Comparison of ENCODE assay signal across 26 cellular contexts in the genomic region with DNA sequence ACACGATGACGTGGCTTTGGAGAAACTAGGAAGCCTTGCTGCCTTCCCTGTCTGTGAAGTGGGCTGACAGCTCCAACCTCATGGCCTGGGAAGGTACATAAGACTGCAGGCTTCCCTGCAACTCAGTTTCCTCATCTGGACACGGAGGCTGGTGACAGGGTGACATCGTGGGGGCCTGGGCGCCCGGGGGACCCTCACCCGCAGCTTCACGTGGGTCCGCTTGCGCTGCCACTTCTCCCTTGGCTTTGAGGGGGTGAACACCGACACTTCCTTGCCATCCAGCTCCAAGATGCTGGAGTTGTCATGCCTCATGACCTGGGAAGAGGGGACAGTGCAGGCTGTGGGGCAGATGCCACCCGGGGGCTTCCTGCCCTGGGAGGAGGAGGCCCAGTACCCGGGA. TPM values are rescaled to one million over a fixed set of nuclear protein-coding genes. Genes with fewer than 3 reads are reported as not detected.
DNase-seq lines count a peak whose midpoint lies in the region; ATAC-seq, FAIRE-seq and TF ChIP-seq lines count a peak whose summit lies in the region.
"Had no signal": no experiment of that assay in that cellular context is flagged by ENCODE, and none has a peak within 500 bp of the region (broad histone marks: within the 10 kb centered on the region; RNA-seq: fewer than 3 reads in every experiment).

No MANE protein-coding gene starts in this region.

- H3K36me3 Mint-ChIP-seq in dendritic cell treated with granulocyte-macrophage colony-stimulating factor and Interleukin-4, amounts not matched to agents 40 ng/mL and 50 ng/mL, for 4 days (ENCODE audit: low read depth), result peaks cover 12% of the 10 kb centered on the region
- H3K36me3 Mint-ChIP-seq in activated naive CD8-positive, alpha-beta T cell treated with anti-CD3 and anti-CD28 coated beads, Interleukin-2, amount 50 U/mL, for 24 hours (ENCODE audit: low read depth), result no peaks in the 10 kb centered on the region
- H3K36me3 Mint-ChIP-seq in CD4-positive, alpha-beta T cell (ENCODE audit: low read depth), result peaks cover 40% of the 10 kb centered on the region

- peaks cover 3% of the 10 kb centered on the region for H3K79me1 ChIP-seq in neuronal stem cell (ENCODE audit: low read depth, low read length)

- intact Hi-C loops in dendritic cell treated with granulocyte-macrophage colony-stimulating factor and Interleukin-4, amounts not matched to agents 40 ng/mL and 50 ng/mL, for 4 days (cut with micrococcal nuclease), result no loop called here
- intact Hi-C loops in kidney (cut with DNase I), result no loop called here
- intact Hi-C loops in CD4-positive, alpha-beta T cell (cut with DNase I, micrococcal nuclease), result no loop called here

- H3K4ac ChIP-seq in neuronal stem cell (ENCODE audit: low read length), result no peak overlapping the region

- H2BK5ac ChIP-seq in neuronal stem cell (ENCODE audit: low read length), result no peak overlapping the region

- H2AFZ ChIP-seq in neuronal stem cell (ENCODE audit: low read length), result no peak overlapping the region

- H3K4me1 ChIP-seq in kidney (ENCODE audit: control insufficient read depth in 1 of 2, insufficient read depth in 1 of 2, low read depth in 1 of 2, low read length in 2 of 2), result peaks cover 0 to 22% of the 10 kb centered on the region in 2 donors
- peaks cover 0 to 23% of the 10 kb centered on the region in 2 donors for H3K4me1 ChIP-seq in neuronal stem cell (ENCODE audit: control insufficient read depth in 2 of 2, insufficient read depth in 1 of 2, low read depth in 1 of 2, low read length in 2 of 2)

- peak overlapping the region; percentile 44 for H3K27ac Mint-ChIP-seq in dendritic cell treated with granulocyte-macrophage colony-stimulating factor and Interleukin-4, amounts not matched to agents 40 ng/mL and 50 ng/mL, for 4 days
- no peak overlapping the region for H3K27ac Mint-ChIP-seq in activated naive CD8-positive, alpha-beta T cell treated with anti-CD3 and anti-CD28 coated beads, Interleukin-2, amount 50 U/mL, for 24 hours
- H3K27ac Mint-ChIP-seq in CD4-positive, alpha-beta T cell, result no peak overlapping the region

- CTCF ChIA-PET in CD4-positive, alpha-beta T cell (lab: Charles Lee), result no interaction called here

- no peak overlapping the region for H3K4me2 ChIP-seq in neuronal stem cell (ENCODE audit: insufficient read depth, low read length, poor library complexity, severe bottlenecking)
- H3K4me2 ChIP-seq: BLaER1 had no signal

- DNase-seq in kidney (peak; percentile 29), neuronal stem cell (ENCODE audit: low spot score) (no peak), brain microvascular endothelial cell (no peak)
- DNase-seq in activated naive CD8-positive, alpha-beta T cell treated with anti-CD3 and anti-CD28 coated beads, Interleukin-2, amount 50 U/mL, for 24 hours, result no peak
- DNase-seq in CD4-positive, alpha-beta T cell, result no peak
- DNase-seq: 8988T; ACHN; BE2C; C1 segment of cervical spinal cord; CD4-positive, CD25-positive, alpha-beta regulatory T cell; CD8-positive, alpha-beta memory T cell; COR-L47; DMS 273 treated with DMSO at 0.1 percent for 48 hours; DMS153; DMS53; DMS79; DND-41; EL; GDM1 had no signal

- no peak overlapping the region for H2AK5ac ChIP-seq in neuronal stem cell (ENCODE audit: low read depth, low read length)

- no peaks in the 10 kb centered on the region for H3K27me3 Mint-ChIP-seq in dendritic cell treated with granulocyte-macrophage colony-stimulating factor and Interleukin-4, amounts not matched to agents 40 ng/mL and 50 ng/mL, for 4 days
- no peaks in the 10 kb centered on the region for H3K27me3 Mint-ChIP-seq in activated naive CD8-positive, alpha-beta T cell treated with anti-CD3 and anti-CD28 coated beads, Interleukin-2, amount 50 U/mL, for 24 hours
- no peaks in the 10 kb centered on the region for H3K27me3 Mint-ChIP-seq in CD4-positive, alpha-beta T cell
- H3K27me3 Mint-ChIP-seq: CD4-positive, CD25-positive, alpha-beta regulatory T cell; CD8-positive, alpha-beta memory T cell had no signal

- TF ChIP-seq CTCF in kidney (IDR thresholded peaks at IDR 0.05; ENCODE audit: borderline replicate concordance, extremely low read depth, insufficient read depth) (no peak), brain microvascular endothelial cell (IDR thresholded peaks at IDR 0.05; ENCODE audit: low read depth, low read length, missing control alignments) (no peak)
- TF ChIP-seq CTCF in CD4-positive, alpha-beta T cell (IDR thresholded peaks at IDR 0.05), result no peak

- H3K9me3 Mint-ChIP-seq in dendritic cell treated with granulocyte-macrophage colony-stimulating factor and Interleukin-4, amounts not matched to agents 40 ng/mL and 50 ng/mL, for 4 days, result no peaks in the 10 kb centered on the region
- no peaks in the 10 kb centered on the region for H3K9me3 Mint-ChIP-seq in activated naive CD8-positive, alpha-beta T cell treated with anti-CD3 and anti-CD28 coated beads, Interleukin-2, amount 50 U/mL, for 24 hours
- H3K9me3 Mint-ChIP-seq in CD4-positive, alpha-beta T cell, result no peaks in the 10 kb centered on the region
- H3K9me3 Mint-ChIP-seq: CD14-positive monocyte; CD4-positive, CD25-positive, alpha-beta regulatory T cell had no signal

- no CpG with 5 or more reads among the region's 13 CpGs for WGBS in neuronal stem cell (ENCODE audit: extremely low coverage in 2 of 2, insufficient read length in 2 of 2, insufficient replicate concordance in 1 of 2), 2 donors

- no peak overlapping the region for H2BK12ac ChIP-seq in neuronal stem cell (ENCODE audit: low read length)

- ATAC-seq in activated naive CD8-positive, alpha-beta T cell treated with anti-CD3 and anti-CD28 coated beads, Interleukin-2, amount 50 U/mL, for 24 hours, result no peak
- ATAC-seq in CD4-positive, alpha-beta T cell (ENCODE audit: poor library complexity), result no peak
- ATAC-seq: GM12878 had no signal

- in situ Hi-C loops in brain microvascular endothelial cell (cut with HindIII; ENCODE audit: low pct_ligation_motif_present, low sequenced_read_pairs), result no loop called here

- H3K27me3 ChIP-seq in neuronal stem cell (ENCODE audit: control insufficient read depth in 3 of 3, insufficient read depth in 3 of 3, low read depth in 1 of 3, low read length in 3 of 3) (no peaks in the 10 kb centered on the region), brain microvascular endothelial cell (replicated peaks) (no peaks in the 10 kb centered on the region)
- no peaks in the 10 kb centered on the region for H3K27me3 ChIP-seq in CD4-positive, alpha-beta T cell (ENCODE audit: control insufficient read depth, insufficient read depth, low read length)
- H3K27me3 ChIP-seq: BE2C, BLaER1 had no signal

- no peak overlapping the region for H2BK15ac ChIP-seq in neuronal stem cell (ENCODE audit: low read length)

- H3K9me3 ChIP-seq in kidney (ENCODE audit: control insufficient read depth in 1 of 2, low read length in 2 of 2), result no peaks in the 10 kb centered on the region
- H3K9me3 ChIP-seq in neuronal stem cell (replicated peaks in 1 of 2; ENCODE audit: control insufficient read depth in 2 of 2, insufficient read depth in 1 of 2, low read depth in 1 of 2, low read length in 2 of 2), result no peaks in the 10 kb centered on the region
- no peaks in the 10 kb centered on the region for H3K9me3 ChIP-seq in CD4-positive, alpha-beta T cell (ENCODE audit: control insufficient read depth, low read length)
- H3K9me3 ChIP-seq: BE2C, BLaER1 had no signal

- no peak overlapping the region for H3K4me3 Mint-ChIP-seq in dendritic cell treated with granulocyte-macrophage colony-stimulating factor and Interleukin-4, amounts not matched to agents 40 ng/mL and 50 ng/mL, for 4 days
- H3K4me3 Mint-ChIP-seq in activated naive CD8-positive, alpha-beta T cell treated with anti-CD3 and anti-CD28 coated beads, Interleukin-2, amount 50 U/mL, for 24 hours, result no peak overlapping the region
- H3K4me3 Mint-ChIP-seq in CD4-positive, alpha-beta T cell, result no peak overlapping the region
- H3K4me3 Mint-ChIP-seq: CD14-positive monocyte had no signal

- no peak overlapping the region for H3K9ac ChIP-seq in kidney (ENCODE audit: low read length in 2 of 2)
- peak overlapping the region; percentile 21 for H3K9ac ChIP-seq in neuronal stem cell (ENCODE audit: low read depth, low read length, poor library complexity)
- H3K9ac ChIP-seq: BLaER1 had no signal

- no peak overlapping the region for H3K18ac ChIP-seq in neuronal stem cell (ENCODE audit: low read length)

- POLR2A ChIA-PET in CD4-positive, alpha-beta T cell (lab: Charles Lee), result no interaction called here

- H3K23ac ChIP-seq in neuronal stem cell (ENCODE audit: low read depth, low read length, poor library complexity), result no peak overlapping the region

- no peak overlapping the region for H4K91ac ChIP-seq in neuronal stem cell (ENCODE audit: low read depth, low read length, poor library complexity)

- H3K4me3 ChIP-seq in kidney (ENCODE audit: low read length in 2 of 2), result no peak overlapping the region
- H3K4me3 ChIP-seq in neuronal stem cell (ENCODE audit: low read length in 2 of 2), result peak overlapping the region in 1 of 2 donors; percentile 43
- no peak overlapping the region for H3K4me3 ChIP-seq in brain microvascular endothelial cell (ENCODE audit: low read depth, low read length)
- H3K4me3 ChIP-seq: BLaER1, GM12878 had no signal

- H3K4me1 Mint-ChIP-seq in dendritic cell treated with granulocyte-macrophage colony-stimulating factor and Interleukin-4, amounts not matched to agents 40 ng/mL and 50 ng/mL, for 4 days (ENCODE audit: low read depth), result peaks cover 35% of the 10 kb centered on the region
- peaks cover 17% of the 10 kb centered on the region for H3K4me1 Mint-ChIP-seq in activated naive CD8-positive, alpha-beta T cell treated with anti-CD3 and anti-CD28 coated beads, Interleukin-2, amount 50 U/mL, for 24 hours
- H3K4me1 Mint-ChIP-seq in CD4-positive, alpha-beta T cell (ENCODE audit: low read depth), result peaks cover 21% of the 10 kb centered on the region

- H2BK120ac ChIP-seq in neuronal stem cell (ENCODE audit: low read depth, low read length), result peak overlapping the region; percentile 50

- H3K14ac ChIP-seq in neuronal stem cell (ENCODE audit: low read length), result no peak overlapping the region

- H3K36me3 ChIP-seq in kidney (ENCODE audit: control insufficient read depth in 1 of 2, insufficient read depth in 2 of 2, low read length in 2 of 2) (peaks cover under 1 to 5% of the 10 kb centered on the region in 2 donors), neuronal stem cell (replicated peaks in 1 of 2; ENCODE audit: control insufficient read depth in 2 of 2, insufficient read depth in 2 of 2, low read length in 2 of 2) (peaks cover 3 to 22% of the 10 kb centered on the region in 2 donors), brain microvascular endothelial cell (replicated peaks) (peaks cover 3% of the 10 kb centered on the region)

- no peak overlapping the region for H3K27ac ChIP-seq in kidney (ENCODE audit: low read depth in 2 of 2, low read length in 2 of 2)
- H3K27ac ChIP-seq in neuronal stem cell (replicated peaks; ENCODE audit: low read length), result no peak overlapping the region
- no peak overlapping the region for H3K27ac ChIP-seq in CD4-positive, alpha-beta T cell (ENCODE audit: low read depth, low read length)
- H3K27ac ChIP-seq in brain microvascular endothelial cell, result no peak overlapping the region
- H3K27ac ChIP-seq: BLaER1 had no signal

- no peak overlapping the region for H4K8ac ChIP-seq in neuronal stem cell (ENCODE audit: low read depth, low read length)

- FAIRE-seq in kidney (lab: Jason Lieb, UNC), result no peak
- FAIRE-seq: A204.1, GM12878, GM12892, GM18507 had no signal

RNA-seq across cellular contexts. Expression of gene ARL6IP4, which starts 7.6 kb away (rescaled TPM):
- 168 TPM for total RNA-seq in kidney
- 362 TPM for polyA plus RNA-seq in kidney (ENCODE audit: insufficient read depth, low read depth, low replicate concordance)
- polyA plus RNA-seq in neuronal stem cell (2013, experiment 1 of 2), result 134 TPM
- polyA plus RNA-seq in neuronal stem cell (2013, experiment 2 of 2), result 128 TPM
- total RNA-seq in CD4-positive, alpha-beta T cell, result 100 to 1,000 TPM; 140 to 142 TPM

RNA-seq across cellular contexts. Expression of gene OGFOD2, which starts 13.0 kb away (rescaled TPM):
- 22.9 TPM for total RNA-seq in kidney
- polyA plus RNA-seq in kidney (ENCODE audit: insufficient read depth, low read depth, low replicate concordance), result 27.5 TPM
- 6.9 TPM for polyA plus RNA-seq in neuronal stem cell (2013, experiment 1 of 2)
- polyA plus RNA-seq in neuronal stem cell (2013, experiment 2 of 2), result 5.5 TPM
- total RNA-seq in CD4-positive, alpha-beta T cell, result 10 to 100 TPM; 12.0 to 14.9 TPM

RNA-seq across cellular contexts. Expression of gene ABCB9, which starts 21.8 kb away (rescaled TPM):
- total RNA-seq in kidney, result 7.6 TPM
- polyA plus RNA-seq in kidney (ENCODE audit: insufficient read depth, low read depth, low replicate concordance), result 4.6 TPM
- polyA plus RNA-seq in neuronal stem cell (2013, experiment 1 of 2), result 2.0 TPM
- polyA plus RNA-seq in neuronal stem cell (2013, experiment 2 of 2), result 1.5 TPM
- 1 to 10 TPM; 5.4 to 6.2 TPM for total RNA-seq in CD4-positive, alpha-beta T cell
